In the genomic region with DNA sequence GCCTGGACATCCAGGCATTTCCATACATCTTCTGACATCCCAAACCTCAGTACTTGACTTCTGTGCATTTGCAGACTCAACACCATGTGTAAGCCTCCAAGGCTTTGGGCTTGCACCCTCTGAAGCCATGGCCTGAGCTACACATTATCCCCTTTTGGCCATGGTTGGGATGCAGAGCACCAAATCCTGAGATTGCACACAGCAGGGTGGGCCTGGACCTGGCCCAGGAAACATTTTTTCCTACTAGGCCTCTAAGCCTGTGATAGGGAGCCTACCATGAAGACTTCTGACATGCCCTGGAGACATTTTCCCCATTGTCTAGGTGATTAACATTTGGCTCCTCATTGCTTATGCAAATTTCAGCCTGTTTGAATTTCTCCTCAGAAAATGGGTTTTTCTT, we compare ENCODE assay signal across 9 cellular contexts.
"Had no signal": no experiment of that assay in that cellular context is flagged by ENCODE, and none has a peak within 500 bp of the region (broad histone marks: within the 10 kb centered on the region; RNA-seq: fewer than 3 reads in every experiment).

No MANE protein-coding gene starts in this region.

- H3K4me1 ChIP-seq: HAP-1 had no signal

- H3K9me3 ChIP-seq: HAP-1 had no signal

- ATAC-seq: GM23338, HCT116 had no signal

- H3K36me3 ChIP-seq: HAP-1 had no signal

- H3K4me2 ChIP-seq: GM23338 had no signal

- DNase-seq: GM23248, GOT3, H7, H9, HCEC 1CT, HFFc6 had no signal

- H3K9ac ChIP-seq: GM23248 had no signal

- H3K27ac ChIP-seq: GM23248 had no signal

- H3K4me3 ChIP-seq: GM23248, GM23338, HAP-1 had no signal
